In the genomic region with DNA sequence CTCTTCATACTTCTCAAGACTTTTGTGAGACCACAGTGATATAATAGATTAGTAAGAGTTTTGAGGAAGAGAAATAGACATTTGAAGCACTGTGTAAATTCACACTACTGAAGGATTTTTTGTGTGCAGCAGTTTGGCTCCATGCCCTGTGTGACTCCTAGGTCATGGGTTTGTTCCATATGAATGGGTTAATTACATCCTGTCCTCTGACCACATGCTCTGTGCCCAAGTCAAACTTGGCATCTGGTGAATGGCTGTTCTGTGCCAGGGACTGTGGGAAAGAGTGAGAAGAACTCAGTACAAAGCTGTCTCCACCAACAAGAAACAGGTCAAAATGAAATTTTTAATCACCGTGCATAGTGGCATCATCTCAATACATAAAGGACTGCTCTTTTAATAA, we compare ENCODE assay signal across 18 cellular contexts.
DNase-seq lines count a peak whose midpoint lies in the region; ATAC-seq and TF ChIP-seq lines count a peak whose summit lies in the region.
"Had no signal": no experiment of that assay in that cellular context is flagged by ENCODE, and none has a peak within 500 bp of the region (broad histone marks: within the 10 kb centered on the region; RNA-seq: fewer than 3 reads in every experiment).

No MANE protein-coding gene starts in this region.

- intact Hi-C loops in natural killer cell (cut with micrococcal nuclease) (no loop called here), Calu3 (cut with micrococcal nuclease; ENCODE audit: unreplicated experiment) (no loop called here)

- H3K27ac Mint-ChIP-seq in natural killer cell, result no peak overlapping the region
- H3K27ac Mint-ChIP-seq in Calu3 (ENCODE audit: unreplicated experiment), result no peak overlapping the region
- H3K27ac Mint-ChIP-seq: IgD-negative memory B cell had no signal

- H3K9me3 Mint-ChIP-seq in natural killer cell (no peaks in the 10 kb centered on the region), Calu3 (ENCODE audit: low read depth, unreplicated experiment) (no peaks in the 10 kb centered on the region)

- no TSS peak for BruUV-seq in Calu3 (replicated peaks; lab: Mats Ljungman, UMichigan)

- H3K4me3 Mint-ChIP-seq in natural killer cell, result no peak overlapping the region
- H3K4me3 Mint-ChIP-seq in Calu3 (ENCODE audit: low read depth, unreplicated experiment), result no peak overlapping the region
- H3K4me3 Mint-ChIP-seq: IgD-negative memory B cell had no signal

- H3K4me1 Mint-ChIP-seq in natural killer cell, result no peaks in the 10 kb centered on the region
- H3K4me1 Mint-ChIP-seq in Calu3 (ENCODE audit: low read depth, unreplicated experiment), result no peaks in the 10 kb centered on the region
- H3K4me1 Mint-ChIP-seq: IgD-negative memory B cell had no signal

- H3K36me3 Mint-ChIP-seq in natural killer cell (no peaks in the 10 kb centered on the region), Calu3 (ENCODE audit: insufficient read depth, unreplicated experiment) (no peaks in the 10 kb centered on the region)
- H3K36me3 Mint-ChIP-seq: IgD-negative memory B cell had no signal

- ATAC-seq in natural killer cell, result no peak
- ATAC-seq: PC-3 had no signal

- peaks cover 18 to 25% of the 10 kb centered on the region in 2 donors for H3K27me3 Mint-ChIP-seq in natural killer cell (ENCODE audit: low read depth in 2 of 2)
- H3K27me3 Mint-ChIP-seq in Calu3 (ENCODE audit: unreplicated experiment), result peaks cover 28% of the 10 kb centered on the region

- CTCF ChIA-PET in Calu3 (lab: Charles Lee), result no interaction called here

- TF ChIP-seq CTCF in natural killer cell (IDR thresholded peaks at IDR 0.05) (no peak), Calu3 (IDR thresholded peaks at IDR 0.05; ENCODE audit: unreplicated experiment) (no peak)

- DNase-seq in COLO829 (ENCODE audit: low spot score) (peak; percentile 93), DMS79 (lab: John Stamatoyannopoulos, UW) (peak; percentile 19), NCI-H2029 (lab: John Stamatoyannopoulos, UW) (peak; percentile 50), astrocyte of the hippocampus (ENCODE audit: low read depth, low spot score) (peak; percentile 3), natural killer cell (no peak), midbrain (lab: John Stamatoyannopoulos, UW) (no peak), Calu3 (no peak)
- no peak for DNase-seq in stimulated activated CD4-positive, alpha-beta T cell treated with anti-CD3 and anti-CD28 coated beads, Interleukin-4, amount 100 ng/mL, for 4 hours
- DNase-seq: COR-L47, H7, MV-4-11, NCI-H1436 treated with DMSO at 0.1 percent for 48 hours, NCI-H2081 treated with DMSO at 0.1 percent for 48 hours, NCI-H226, NCI-H524 treated with DMSO at 0.1 percent for 48 hours, PC-3, T-helper 9 cell had no signal

Comparison
In these comparisons a context has a peak if more than half of its experiments do, and no peak if none do; other contexts are left out.
1. DNase-seq: peak in COLO829 (single experiment), DMS79 (single experiment), NCI-H2029 (single experiment) and astrocyte of the hippocampus (single experiment); none in natural killer cell (single experiment), midbrain (single experiment), stimulated activated CD4-positive, alpha-beta T cell treated with anti-CD3 and anti-CD28 coated beads, Interleukin-4, amount 100 ng/mL, for 4 hours (0 of 2) and Calu3 (single experiment).